ENCODE assay signal across 18 cellular contexts in genomic region chr2:8158714-8159113, GRCh38.
"Had no signal": no experiment of that assay in that cellular context is flagged by ENCODE, and none has a peak within 500 bp of the region (broad histone marks: within the 10 kb centered on the region; RNA-seq: fewer than 3 reads in every experiment).

No MANE protein-coding gene starts in this region.

- H3K4me3 Mint-ChIP-seq: activated CD4-positive, alpha-beta memory T cell treated with anti-CD3 and anti-CD28 coated beads, Interleukin-2, amount 10 ng/mL, durations not matched to agents 7 days and 5 days; activated CD4-positive, alpha-beta T cell treated with anti-CD3 and anti-CD28 coated beads for 36 hours; activated naive CD8-positive, alpha-beta T cell treated with anti-CD3 and anti-CD28 coated beads for 36 hours; activated T-cell treated with anti-CD3 and anti-CD28 coated beads, Interleukin-2, amount 50 U/mL, for 24 hours; mesothelial cell of epicardium; stimulated activated memory B cell treated with anti-CD40 and anti-IgM and Interleukin-4, amounts not matched to agents 10 μg/mL and 1 μg/mL and 100 μg/mL, for 72 hours; T-cell; type B pancreatic cell had no signal

- H3K9me3 Mint-ChIP-seq: mesothelial cell of epicardium, T-cell had no signal

- H3K36me3 ChIP-seq: lower lobe of right lung had no signal

- H3K4me1 ChIP-seq: lower lobe of right lung had no signal

- H3K4me3 ChIP-seq: lower lobe of right lung had no signal

- DNase-seq: activated CD4-positive, alpha-beta memory T cell treated with anti-CD3 and anti-CD28 coated beads, Interleukin-2, amount 10 ng/mL, durations not matched to agents 7 days and 5 days; activated CD4-positive, alpha-beta T cell treated with anti-CD3 and anti-CD28 coated beads for 36 hours; activated effector memory CD4-positive, alpha-beta T cell treated with anti-CD3 and anti-CD28 coated beads, Interleukin-2, amount 50 U/mL, for 16 hours; activated naive CD8-positive, alpha-beta T cell treated with anti-CD3 and anti-CD28 coated beads for 36 hours; activated T-cell treated with anti-CD3 and anti-CD28 coated beads, Interleukin-2, amount 50 U/mL, for 24 hours; central memory CD4-positive, alpha-beta T cell; effector CD8-positive, alpha-beta T cell; foreskin fibroblast; hippocampal formation; kidney glomerular epithelial cell; lower lobe of right lung; stimulated activated CD4-positive, alpha-beta T cell treated with anti-CD3 and anti-CD28 coated beads, Interleukin-2, amount 100 ng/mL, for 48 hours; T-cell; T-helper 9 cell had no signal

- H3K27me3 Mint-ChIP-seq: activated CD4-positive, alpha-beta memory T cell treated with anti-CD3 and anti-CD28 coated beads, Interleukin-2, amount 10 ng/mL, durations not matched to agents 7 days and 5 days; activated CD4-positive, alpha-beta T cell treated with anti-CD3 and anti-CD28 coated beads for 36 hours; activated naive CD8-positive, alpha-beta T cell treated with anti-CD3 and anti-CD28 coated beads for 36 hours; activated T-cell treated with anti-CD3 and anti-CD28 coated beads, Interleukin-2, amount 50 U/mL, for 24 hours; T-cell; type B pancreatic cell had no signal

- H3K27ac Mint-ChIP-seq: activated CD4-positive, alpha-beta memory T cell treated with anti-CD3 and anti-CD28 coated beads, Interleukin-2, amount 10 ng/mL, durations not matched to agents 7 days and 5 days; activated CD4-positive, alpha-beta T cell treated with anti-CD3 and anti-CD28 coated beads for 36 hours; activated naive CD8-positive, alpha-beta T cell treated with anti-CD3 and anti-CD28 coated beads for 36 hours; activated T-cell treated with anti-CD3 and anti-CD28 coated beads, Interleukin-2, amount 50 U/mL, for 24 hours; mesothelial cell of epicardium; stimulated activated memory B cell treated with anti-CD40 and anti-IgM and Interleukin-4, amounts not matched to agents 10 μg/mL and 1 μg/mL and 100 μg/mL, for 72 hours had no signal

- ATAC-seq: activated CD4-positive, alpha-beta T cell treated with anti-CD3 and anti-CD28 coated beads for 36 hours; lower lobe of right lung; stimulated activated memory B cell treated with anti-CD40 and anti-IgM and Interleukin-4, amounts not matched to agents 10 μg/mL and 1 μg/mL and 100 μg/mL, for 72 hours; T-cell had no signal

- H3K27ac ChIP-seq: lower lobe of right lung had no signal

- H3K36me3 Mint-ChIP-seq: brain; mesothelial cell of epicardium; stimulated activated memory B cell treated with anti-CD40 and anti-IgM and Interleukin-4, amounts not matched to agents 10 μg/mL and 1 μg/mL and 100 μg/mL, for 72 hours; T-cell; type B pancreatic cell had no signal
